In genomic region chr2:176496756-176497155, GRCh38 we compare ENCODE assay signal across 22 cellular contexts.
DNase-seq lines count a peak whose midpoint lies in the region; ATAC-seq, FAIRE-seq and TF ChIP-seq lines count a peak whose summit lies in the region.
"Had no signal": no experiment of that assay in that cellular context is flagged by ENCODE, and none has a peak within 500 bp of the region (broad histone marks: within the 10 kb centered on the region; RNA-seq: fewer than 3 reads in every experiment).

No MANE protein-coding gene starts in this region.

- H2BK120ac ChIP-seq in IMR-90 (ENCODE audit: low read depth, low read length): no peak overlapping the region

- H3K27me3 ChIP-seq in IMR-90 (ENCODE audit: control insufficient read depth, insufficient read depth, low read length): peaks cover 7% of the 10 kb centered on the region
- H3K27me3 ChIP-seq: MG63 had no signal

- H3K14ac ChIP-seq in IMR-90 (replicated peaks; ENCODE audit: low read depth, low read length): no peak overlapping the region

- no peak for TF ChIP-seq CTCF in AG10803 (conservative IDR thresholded peaks at IDR 0.05; ENCODE audit: low read length)
- no peak for TF ChIP-seq CTCF in IMR-90 (conservative IDR thresholded peaks at IDR 0.05; ENCODE audit: low read depth, low read length)
- TF ChIP-seq CTCF in nephron (IDR thresholded peaks at IDR 0.05; ENCODE audit: unreplicated experiment in 3 of 3): no peak
- TF ChIP-seq CTCF in MCF 10A (IDR thresholded peaks at IDR 0.05; ENCODE audit: unreplicated experiment): no peak

- H2BK5ac ChIP-seq in IMR-90 (ENCODE audit: low read depth, low read length, poor library complexity, severe bottlenecking): no peak overlapping the region

- no peak for ATAC-seq in IMR-90 (ENCODE audit: low read depth)
- no peak for ATAC-seq in HG03432 (IDR thresholded peaks at IDR 0.05; ENCODE audit: unreplicated experiment)
- ATAC-seq in GM18861 (IDR thresholded peaks at IDR 0.05; ENCODE audit: unreplicated experiment): no peak
- ATAC-seq: A549, GM12878, HCT116, Right ventricle myocardium inferior had no signal

- H2AK5ac ChIP-seq in IMR-90 (ENCODE audit: low read depth, low read length): no peak overlapping the region

- H3K36me3 Mint-ChIP-seq in nephron (ENCODE audit: low read depth) (no peaks in the 10 kb centered on the region), MCF 10A (ENCODE audit: insufficient read depth, unreplicated experiment) (no peaks in the 10 kb centered on the region)
- H3K36me3 Mint-ChIP-seq in activated CD4-positive, alpha-beta T cell treated with anti-CD3 and anti-CD28 coated beads, Interleukin-2, amount 10 ng/mL, durations not matched to agents 24 days and 14 days (ENCODE audit: low read depth): no peaks in the 10 kb centered on the region

- H3K9me3 ChIP-seq in IMR-90 (ENCODE audit: control insufficient read depth, insufficient read depth, low read length): no peaks in the 10 kb centered on the region
- H3K9me3 ChIP-seq: A549, MG63 had no signal

- intact Hi-C loops in IMR-90 (cut with micrococcal nuclease): no loop called here
- intact Hi-C loops in MCF 10A (cut with micrococcal nuclease): no loop called here
- intact Hi-C loops in activated CD4-positive, alpha-beta T cell treated with anti-CD3 and anti-CD28 coated beads, Interleukin-2, amount 10 ng/mL, durations not matched to agents 24 days and 14 days (cut with micrococcal nuclease): no loop called here

- peak; percentile 31 for FAIRE-seq in endometrium (lab: Jason Lieb, UNC)
- FAIRE-seq: A549, GM12878, GM19239 had no signal

- H3K27me3 Mint-ChIP-seq in nephron (ENCODE audit: low read depth): peaks cover 3% of the 10 kb centered on the region
- no peaks in the 10 kb centered on the region for H3K27me3 Mint-ChIP-seq in MCF 10A (ENCODE audit: insufficient read depth, unreplicated experiment)
- H3K27me3 Mint-ChIP-seq in activated CD4-positive, alpha-beta T cell treated with anti-CD3 and anti-CD28 coated beads, Interleukin-2, amount 10 ng/mL, durations not matched to agents 24 days and 14 days: peaks cover 41% of the 10 kb centered on the region

- H3K4me1 ChIP-seq in IMR-90 (ENCODE audit: control insufficient read depth, insufficient read depth, low read length): no peaks in the 10 kb centered on the region
- H3K4me1 ChIP-seq: A549 had no signal

- H3K4me3 ChIP-seq in AG10803 (ENCODE audit: low read length): peak overlapping the region; percentile 30; the same call in 1 of the 2 replicates
- H3K4me3 ChIP-seq in IMR-90 (ENCODE audit: insufficient read depth, low read depth, low read length): no peak overlapping the region
- H3K4me3 ChIP-seq: A549, GM12878, MG63, PC-9, SK-N-MC had no signal

- H3K9me1 ChIP-seq in IMR-90 (ENCODE audit: insufficient read depth, low read length): no peaks in the 10 kb centered on the region

- no peak overlapping the region for H3K18ac ChIP-seq in IMR-90 (ENCODE audit: low read depth, low read length)

- no peaks in the 10 kb centered on the region for H3K36me3 ChIP-seq in IMR-90 (ENCODE audit: control insufficient read depth, insufficient read depth, low read length)
- H3K36me3 ChIP-seq: MG63 had no signal

- no peak overlapping the region for H3K4me3 Mint-ChIP-seq in nephron
- H3K4me3 Mint-ChIP-seq in MCF 10A (ENCODE audit: unreplicated experiment): no peak overlapping the region
- no peak overlapping the region for H3K4me3 Mint-ChIP-seq in activated CD4-positive, alpha-beta T cell treated with anti-CD3 and anti-CD28 coated beads, Interleukin-2, amount 10 ng/mL, durations not matched to agents 24 days and 14 days

- H3K4me1 Mint-ChIP-seq in nephron (peaks cover 45% of the 10 kb centered on the region), MCF 10A (ENCODE audit: insufficient read depth, unreplicated experiment) (peaks cover 43% of the 10 kb centered on the region)
- H3K4me1 Mint-ChIP-seq in activated CD4-positive, alpha-beta T cell treated with anti-CD3 and anti-CD28 coated beads, Interleukin-2, amount 10 ng/mL, durations not matched to agents 24 days and 14 days: peaks cover under 1% of the 10 kb centered on the region

- no peak overlapping the region for H2AFZ ChIP-seq in IMR-90 (replicated peaks; ENCODE audit: low read length, poor library complexity)
- H2AFZ ChIP-seq: PC-9 had no signal

- TF ChIP-seq RAD21 in IMR-90 (IDR thresholded peaks at IDR 0.05; ENCODE audit: low read length): no peak

- H3K4me2 ChIP-seq in IMR-90 (ENCODE audit: low read depth, low read length): peak overlapping the region; percentile 70; the same call in 1 of the 2 replicates
- H3K4me2 ChIP-seq: A549, PC-9 had no signal

- no peak overlapping the region for H2BK15ac ChIP-seq in IMR-90 (ENCODE audit: low read depth, low read length)

- BruUV-seq in IMR-90 (replicated peaks; lab: Mats Ljungman, UMichigan) (no TSS peak), MCF 10A (replicated peaks; lab: Mats Ljungman, UMichigan) (no TSS peak)

- H4K8ac ChIP-seq in IMR-90 (ENCODE audit: low read depth in 2 of 2, low read length in 2 of 2): no peak overlapping the region

- H4K91ac ChIP-seq in IMR-90 (ENCODE audit: insufficient read depth, low read depth, low read length): no peak overlapping the region

- POLR2A ChIA-PET in IMR-90 (lab: Charles Lee; ENCODE audit: unreplicated experiment) (interaction anchor here (0.5 kb wide), 1 partner anchor 23 kb away, joined by 3 read pairs; no protein-coding TSS in a partner anchor), MCF 10A (lab: Yijun Ruan, JAX) (interaction anchor here (0.7 to 1.3 kb wide), 4 partner anchors 22 to 652 kb away, joined by 3 read pairs; no protein-coding TSS in a partner anchor)

- no peak overlapping the region for H3K27ac ChIP-seq in IMR-90 (ENCODE audit: insufficient read depth, low read length)
- H3K27ac ChIP-seq: A549, HL-60, PC-9, SK-N-MC had no signal

- H3K56ac ChIP-seq in IMR-90 (ENCODE audit: extremely low read depth, insufficient read depth, low read length): no peak overlapping the region

- H3K27ac Mint-ChIP-seq in nephron (peak overlapping the region in 2 of 3 experiments; percentile 25 to 54), MCF 10A (ENCODE audit: low read depth, unreplicated experiment) (no peak overlapping the region)
- H3K27ac Mint-ChIP-seq in activated CD4-positive, alpha-beta T cell treated with anti-CD3 and anti-CD28 coated beads, Interleukin-2, amount 10 ng/mL, durations not matched to agents 24 days and 14 days: no peak overlapping the region

- no peak overlapping the region for H3K23ac ChIP-seq in IMR-90 (ENCODE audit: low read depth, low read length)

- TF ChIP-seq POLR2A in IMR-90 (IDR thresholded peaks at IDR 0.05; ENCODE audit: low read depth, low read length): no peak

- WGBS in IMR-90 (ENCODE audit: extremely low coverage in 2 of 2, insufficient read length in 1 of 2), 2 experiments: no CpG with 5 or more reads among the region's 3 CpGs

- H4K5ac ChIP-seq in IMR-90 (ENCODE audit: low read depth, low read length): no peak overlapping the region

- no peak overlapping the region for H2AK9ac ChIP-seq in IMR-90 (replicated peaks; ENCODE audit: low read depth, low read length, poor library complexity)

- DNase-seq in AG10803 (ENCODE audit: low read depth) (peak; percentile 72), IMR-90 (no peak), MCF 10A (ENCODE audit: unreplicated experiment) (no peak)
- no peak for DNase-seq in activated CD4-positive, alpha-beta T cell treated with anti-CD3 and anti-CD28 coated beads, Interleukin-2, amount 10 ng/mL, durations not matched to agents 24 days and 14 days
- DNase-seq: DMS 273 treated with DMSO at 0.1 percent for 48 hours, KBM-7, MG63, NCI-H1105 treated with DMSO at 0.1 percent for 48 hours, NCI-H187, NCI-H69, PC-9 had no signal

- H3K9me3 Mint-ChIP-seq in nephron: no peaks in the 10 kb centered on the region
- no peaks in the 10 kb centered on the region for H3K9me3 Mint-ChIP-seq in MCF 10A (ENCODE audit: unreplicated experiment)
- H3K9me3 Mint-ChIP-seq in activated CD4-positive, alpha-beta T cell treated with anti-CD3 and anti-CD28 coated beads, Interleukin-2, amount 10 ng/mL, durations not matched to agents 24 days and 14 days: no peaks in the 10 kb centered on the region

- no peak overlapping the region for H3K4ac ChIP-seq in IMR-90 (ENCODE audit: low read depth, low read length)

- in situ Hi-C loops in IMR-90 (cut with MboI; ENCODE audit: low sequenced_read_pairs): no loop called here

- dilution Hi-C loops in IMR-90 (cut with HindIII; ENCODE audit: low sequenced_read_pairs, unreplicated experiment): no loop called here

- CTCF ChIA-PET in IMR-90 (lab: Yijun Ruan, JAX): interaction anchor here (0.6 to 0.8 kb wide), 2 partner anchors 16 to 58 kb away, joined by 3 to 4 read pairs; no protein-coding TSS in a partner anchor
- CTCF ChIA-PET in MCF 10A (lab: Yijun Ruan, JAX): interaction anchor here (0.6 to 1.1 kb wide), 3 partner anchors 8 to 335 kb away, joined by 3 to 4 read pairs (median 3); no protein-coding TSS in a partner anchor

- H3K79me1 ChIP-seq in IMR-90 (ENCODE audit: low read depth in 1 of 2, low read length in 2 of 2): no peaks in the 10 kb centered on the region

- no peak overlapping the region for H3K9ac ChIP-seq in IMR-90 (ENCODE audit: low read depth, low read length)

- no peak overlapping the region for H2BK20ac ChIP-seq in IMR-90 (ENCODE audit: low read depth, low read length)

- H4K20me1 ChIP-seq in IMR-90 (ENCODE audit: insufficient read depth, low read length): no peaks in the 10 kb centered on the region

TF ChIP-seq in IMR-90, 13 proteins besides CTCF, POLR2A, EP300 and RAD21 (continues in another document):
- TF ChIP-seq FOS (IDR thresholded peaks at IDR 0.05; ENCODE audit: low read depth, low read length): no peak
- no peak for TF ChIP-seq BHLHE40 (IDR thresholded peaks at IDR 0.05; ENCODE audit: low read depth, low read length)
- no peak for TF ChIP-seq RFX5 (IDR thresholded peaks at IDR 0.05; ENCODE audit: low read depth, low read length)
- TF ChIP-seq MAZ (IDR thresholded peaks at IDR 0.05; ENCODE audit: borderline replicate concordance, low read depth, low read length): no peak
- no peak for TF ChIP-seq SMC3 (IDR thresholded peaks at IDR 0.05; ENCODE audit: low read depth, low read length)
- no peak for TF ChIP-seq RCOR1 (IDR thresholded peaks at IDR 0.05; ENCODE audit: insufficient replicate concordance, low read length)
- TF ChIP-seq MAFK (IDR thresholded peaks at IDR 0.05; ENCODE audit: low read depth, low read length): no peak
- TF ChIP-seq, protein P1, sequence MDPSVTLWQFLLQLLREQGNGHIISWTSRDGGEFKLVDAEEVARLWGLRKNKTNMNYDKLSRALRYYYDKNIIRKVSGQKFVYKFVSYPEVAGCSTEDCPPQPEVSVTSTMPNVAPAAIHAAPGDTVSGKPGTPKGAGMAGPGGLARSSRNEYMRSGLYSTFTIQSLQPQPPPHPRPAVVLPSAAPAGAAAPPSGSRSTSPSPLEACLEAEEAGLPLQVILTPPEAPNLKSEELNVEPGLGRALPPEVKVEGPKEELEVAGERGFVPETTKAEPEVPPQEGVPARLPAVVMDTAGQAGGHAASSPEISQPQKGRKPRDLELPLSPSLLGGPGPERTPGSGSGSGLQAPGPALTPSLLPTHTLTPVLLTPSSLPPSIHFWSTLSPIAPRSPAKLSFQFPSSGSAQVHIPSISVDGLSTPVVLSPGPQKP (IDR thresholded peaks at IDR 0.05; ENCODE audit: borderline replicate concordance, low read depth, low read length): no peak
- TF ChIP-seq NFE2L2 (IDR thresholded peaks at IDR 0.05; ENCODE audit: low read depth, low read length): no peak
- no peak for TF ChIP-seq CHD1 (IDR thresholded peaks at IDR 0.05; ENCODE audit: low read depth, low read length)

Comparison
In these comparisons a context has a peak if more than half of its experiments do, and no peak if none do; other contexts are left out.
1. H3K27ac Mint-ChIP-seq: peak in nephron (2 of 3); none in MCF 10A (single experiment) and activated CD4-positive, alpha-beta T cell treated with anti-CD3 and anti-CD28 coated beads, Interleukin-2, amount 10 ng/mL, durations not matched to agents 24 days and 14 days (single experiment).